Comparison of ENCODE assay signal across 9 cellular contexts in genomic region chr13:79307866-79308298, GRCh38.
DNase-seq lines count a peak whose midpoint lies in the region; ATAC-seq and TF ChIP-seq lines count a peak whose summit lies in the region.
"Had no signal": no experiment of that assay in that cellular context is flagged by ENCODE, and none has a peak within 500 bp of the region (broad histone marks: within the 10 kb centered on the region; RNA-seq: fewer than 3 reads in every experiment).

No MANE protein-coding gene starts in this region.

- no peaks in the 10 kb centered on the region for H3K36me3 Mint-ChIP-seq in Calu3 (ENCODE audit: insufficient read depth, unreplicated experiment)
- H3K36me3 Mint-ChIP-seq: mesothelial cell of epicardium had no signal

- no peaks in the 10 kb centered on the region for H3K27me3 Mint-ChIP-seq in Calu3 (ENCODE audit: unreplicated experiment)

- BruUV-seq in Calu3 (replicated peaks; lab: Mats Ljungman, UMichigan), result no TSS peak

- no peaks in the 10 kb centered on the region for H3K4me1 Mint-ChIP-seq in Calu3 (ENCODE audit: low read depth, unreplicated experiment)

- no peak overlapping the region for H3K4me3 ChIP-seq in cardiac fibroblast (replicated peaks in 1 of 2; ENCODE audit: low read depth in 2 of 2, low read length in 2 of 2)

- H3K4me3 Mint-ChIP-seq in Calu3 (ENCODE audit: low read depth, unreplicated experiment), result no peak overlapping the region
- H3K4me3 Mint-ChIP-seq: mesothelial cell of epicardium had no signal

- intact Hi-C loops in sciatic nerve (cut with DNase I) (no loop called here), Calu3 (cut with micrococcal nuclease; ENCODE audit: unreplicated experiment) (no loop called here)

- DNase-seq in NCI-H82 (lab: John Stamatoyannopoulos, UW), result peak; percentile 53
- DNase-seq in NCI-H82 treated with DMSO at 0.1 percent for 48 hours (lab: John Stamatoyannopoulos, UW; ENCODE audit: unreplicated experiment), result no peak
- peak; percentile 16 to 43 for DNase-seq in cardiac fibroblast (ENCODE audit: low read depth in 2 of 2)
- DNase-seq in sciatic nerve (ENCODE audit: low spot score), result no peak
- no peak for DNase-seq in NCI-H2107 (lab: John Stamatoyannopoulos, UW)
- no peak for DNase-seq in Calu3

- H3K9me3 Mint-ChIP-seq in Calu3 (ENCODE audit: low read depth, unreplicated experiment), result peaks cover 1% of the 10 kb centered on the region

- CTCF ChIA-PET in Calu3 (lab: Charles Lee), result no interaction called here

- H3K27ac Mint-ChIP-seq in Calu3 (ENCODE audit: unreplicated experiment), result no peak overlapping the region
- H3K27ac Mint-ChIP-seq: mesothelial cell of epicardium had no signal

- peak; percentile 52 for ATAC-seq in HG03378 (IDR thresholded peaks at IDR 0.05; ENCODE audit: unreplicated experiment)
- ATAC-seq in sciatic nerve, result peak; percentile 67
- ATAC-seq in HG03135 (IDR thresholded peaks at IDR 0.05; ENCODE audit: unreplicated experiment), result no peak

- no peak for TF ChIP-seq CTCF in cardiac fibroblast (IDR thresholded peaks at IDR 0.05; ENCODE audit: low read depth, low read length)
- TF ChIP-seq CTCF in Calu3 (IDR thresholded peaks at IDR 0.05; ENCODE audit: unreplicated experiment), result no peak

Comparison
In these comparisons a context has a peak if more than half of its experiments do, and no peak if none do; other contexts are left out.
1. DNase-seq: peak in NCI-H82 (single experiment) and cardiac fibroblast (2 of 2); none in NCI-H82 treated with DMSO at 0.1 percent for 48 hours (single experiment), sciatic nerve (single experiment), NCI-H2107 (single experiment) and Calu3 (single experiment).